In the genomic region with DNA sequence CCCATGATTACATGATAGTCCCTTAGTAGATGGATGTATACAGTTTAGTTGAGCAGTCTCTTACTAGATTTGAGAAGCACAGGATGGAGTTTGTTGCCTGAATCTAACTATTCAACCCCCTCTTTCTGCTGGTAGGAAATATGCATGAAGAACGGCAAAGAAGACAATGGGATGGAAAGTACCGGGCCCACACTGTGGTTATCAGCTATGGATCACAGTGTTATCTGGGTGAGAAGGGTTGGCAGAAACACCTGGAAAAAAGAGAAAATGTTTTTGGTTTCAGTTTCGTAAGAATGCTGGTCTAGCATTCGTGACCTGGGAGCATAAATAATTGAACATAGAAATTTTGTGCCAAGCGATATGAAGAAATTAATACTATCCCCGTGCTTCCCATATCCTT, we compare ENCODE assay signal across 17 cellular contexts. TPM values are rescaled to one million over a fixed set of nuclear protein-coding genes. Genes with fewer than 3 reads are reported as not detected.
"Had no signal": no experiment of that assay in that cellular context is flagged by ENCODE, and none has a peak within 500 bp of the region (broad histone marks: within the 10 kb centered on the region; RNA-seq: fewer than 3 reads in every experiment).

No MANE protein-coding gene starts in this region.

- H3K4me3 Mint-ChIP-seq: effector memory CD8-positive, alpha-beta T cell; type B pancreatic cell had no signal

- H3K27me3 Mint-ChIP-seq: effector memory CD8-positive, alpha-beta T cell had no signal

- ATAC-seq: effector memory CD8-positive, alpha-beta T cell; gastrocnemius medialis; heart right ventricle; naive thymus-derived CD8-positive, alpha-beta T cell had no signal

- H3K27ac Mint-ChIP-seq: effector memory CD8-positive, alpha-beta T cell; type B pancreatic cell had no signal

- H3K9me3 ChIP-seq: gastrocnemius medialis, neutrophil, right atrium auricular region, sigmoid colon had no signal

- H3K4me3 ChIP-seq: esophagus muscularis mucosa, gastrocnemius medialis, heart right ventricle, right atrium auricular region, sigmoid colon, skin epidermis had no signal

- H3K27me3 ChIP-seq: esophagus muscularis mucosa, gastrocnemius medialis, neutrophil, right atrium auricular region, sigmoid colon had no signal

- H3K27ac ChIP-seq: epithelial cell of prostate, esophagus muscularis mucosa, gastrocnemius medialis, heart right ventricle, neutrophil, right atrium auricular region, sigmoid colon, skin epidermis had no signal

- H3K36me3 Mint-ChIP-seq: type B pancreatic cell had no signal

- DNase-seq: effector memory CD8-positive, alpha-beta T cell; gastrocnemius medialis; heart right ventricle; hypothalamus; kidney glomerular epithelial cell; naive thymus-derived CD8-positive, alpha-beta T cell; sigmoid colon; stimulated activated naive CD4-positive, alpha-beta T cell treated with Interleukin-2 at 50 U/mL for 16 hours had no signal

- H3K36me3 ChIP-seq: esophagus muscularis mucosa, gastrocnemius medialis, heart right ventricle, neutrophil, right atrium auricular region, sigmoid colon had no signal

- H3K9me3 Mint-ChIP-seq: effector memory CD8-positive, alpha-beta T cell had no signal

- H3K4me1 ChIP-seq: esophagus muscularis mucosa, gastrocnemius medialis, heart right ventricle, right atrium auricular region, sigmoid colon had no signal

RNA-seq across cellular contexts. Expression of a gene that starts 53.1 kb away (rescaled TPM):
- total RNA-seq: liver; lung microvascular endothelial cell; mononuclear cell; naive thymus-derived CD8-positive, alpha-beta T cell had no signal
- polyA plus RNA-seq: liver; naive thymus-derived CD8-positive, alpha-beta T cell had no signal
